ENCODE assay signal across 1 cellular context in the genomic region with DNA sequence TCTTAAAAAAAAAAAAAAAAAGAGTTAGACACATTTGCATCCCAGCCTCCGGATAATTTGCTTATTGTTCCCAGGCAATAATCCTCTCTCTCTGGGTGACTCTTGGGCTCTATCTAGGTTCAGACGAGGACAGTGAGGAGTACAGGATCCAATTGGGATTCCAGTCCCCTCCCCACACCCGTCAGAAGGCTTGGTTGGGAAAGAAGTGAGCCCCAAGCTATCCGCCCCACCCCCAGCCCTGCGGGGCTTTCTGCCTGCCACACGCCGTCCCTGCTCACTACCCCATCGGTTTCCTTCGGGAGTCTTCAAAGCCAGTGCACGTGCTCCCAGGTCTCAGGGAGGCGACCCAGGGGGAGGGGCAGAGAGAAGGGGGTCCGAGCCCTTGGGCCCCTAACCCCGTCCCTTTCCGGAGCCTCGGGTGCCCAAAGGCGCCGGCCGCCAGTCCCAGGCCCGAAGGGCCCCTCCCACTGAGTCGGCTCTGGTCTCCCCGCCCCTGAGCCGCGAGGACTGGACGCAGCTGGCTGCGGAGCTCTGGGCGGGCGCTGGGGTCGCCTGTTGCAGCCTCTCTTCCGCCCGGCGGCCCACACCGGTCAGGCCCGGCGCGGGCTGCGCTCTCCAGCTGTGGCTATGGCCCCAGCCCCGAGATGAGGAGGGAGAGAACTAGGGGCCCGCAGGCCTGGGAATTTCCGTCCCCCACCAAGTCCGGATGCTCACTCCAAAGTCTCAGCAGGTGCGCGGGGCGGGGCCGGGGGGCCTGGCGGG.
A peak's percentile ranks its signal among the peaks of the same experiment; 100 is the strongest.
TF ChIP-seq lines count a peak whose summit lies in the region.

No MANE protein-coding gene starts in this region.

TF ChIP-seq in HepG2, 621 proteins besides CTCF, POLR2A, EP300 and RAD21 (continued from another document and continues in another):
- TF ChIP-seq, protein P1, sequence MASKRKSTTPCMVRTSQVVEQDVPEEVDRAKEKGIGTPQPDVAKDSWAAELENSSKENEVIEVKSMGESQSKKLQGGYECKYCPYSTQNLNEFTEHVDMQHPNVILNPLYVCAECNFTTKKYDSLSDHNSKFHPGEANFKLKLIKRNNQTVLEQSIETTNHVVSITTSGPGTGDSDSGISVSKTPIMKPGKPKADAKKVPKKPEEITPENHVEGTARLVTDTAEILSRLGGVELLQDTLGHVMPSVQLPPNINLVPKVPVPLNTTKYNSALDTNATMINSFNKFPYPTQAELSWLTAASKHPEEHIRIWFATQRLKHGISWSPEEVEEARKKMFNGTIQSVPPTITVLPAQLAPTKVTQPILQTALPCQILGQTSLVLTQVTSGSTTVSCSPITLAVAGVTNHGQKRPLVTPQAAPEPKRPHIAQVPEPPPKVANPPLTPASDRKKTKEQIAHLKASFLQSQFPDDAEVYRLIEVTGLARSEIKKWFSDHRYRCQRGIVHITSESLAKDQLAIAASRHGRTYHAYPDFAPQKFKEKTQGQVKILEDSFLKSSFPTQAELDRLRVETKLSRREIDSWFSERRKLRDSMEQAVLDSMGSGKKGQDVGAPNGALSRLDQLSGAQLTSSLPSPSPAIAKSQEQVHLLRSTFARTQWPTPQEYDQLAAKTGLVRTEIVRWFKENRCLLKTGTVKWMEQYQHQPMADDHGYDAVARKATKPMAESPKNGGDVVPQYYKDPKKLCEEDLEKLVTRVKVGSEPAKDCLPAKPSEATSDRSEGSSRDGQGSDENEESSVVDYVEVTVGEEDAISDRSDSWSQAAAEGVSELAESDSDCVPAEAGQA (IDR thresholded peaks at IDR 0.05; ENCODE audit: low read depth): no peak; the same call in 1 of the 2 replicates
- TF ChIP-seq, protein P1 (CRISPR knock-in tag; IDR thresholded peaks at IDR 0.05; ENCODE audit: borderline replicate concordance): no peak; the same call in 1 of the 2 replicates
- TF ChIP-seq E2F5 (CRISPR knock-in tag; conservative IDR thresholded peaks at IDR 0.05) (0 out of 2 replicates have a peak, but pooled peaks have one; percentile 4), ZNF562 (CRISPR knock-in tag; IDR thresholded peaks at IDR 0.05; ENCODE audit: borderline replicate concordance) (no peak), PRDM4 (CRISPR knock-in tag; IDR thresholded peaks at IDR 0.05; ENCODE audit: borderline replicate concordance) (no peak; the same call in 1 of the 2 replicates), FOSL1 (CRISPR knock-in tag; IDR thresholded peaks at IDR 0.05; ENCODE audit: borderline replicate concordance) (no peak), ZNF816 (CRISPR knock-in tag; IDR thresholded peaks at IDR 0.05; ENCODE audit: borderline replicate concordance) (peak; percentile 27; the same call in 1 of the 2 replicates), HNF4G (IDR thresholded peaks at IDR 0.05; ENCODE audit: borderline replicate concordance, low read depth, low read length) (no peak), HNF4G (CRISPR knock-in tag; IDR thresholded peaks at IDR 0.05; ENCODE audit: borderline replicate concordance, low read depth) (no peak), ZNF44 (CRISPR knock-in tag; IDR thresholded peaks at IDR 0.05) (peak; percentile 76; the same call in 1 of the 2 replicates), ZNF660 (CRISPR knock-in tag; IDR thresholded peaks at IDR 0.05; ENCODE audit: borderline replicate concordance, low read depth) (no peak), GLI4 (CRISPR knock-in tag; IDR thresholded peaks at IDR 0.05; ENCODE audit: borderline replicate concordance) (peak; percentile 91), RBAK (CRISPR knock-in tag; IDR thresholded peaks at IDR 0.05) (no peak), ZNF354B (CRISPR knock-in tag; IDR thresholded peaks at IDR 0.05) (no peak), ZNF430 (CRISPR knock-in tag; IDR thresholded peaks at IDR 0.05) (peak; percentile 75), ZNF598 (CRISPR knock-in tag; IDR thresholded peaks at IDR 0.05; ENCODE audit: borderline replicate concordance) (peak; percentile 54; the same call in 1 of the 2 replicates), ZNF235 (CRISPR knock-in tag; IDR thresholded peaks at IDR 0.05; ENCODE audit: borderline replicate concordance) (no peak), NKX3-1 (CRISPR knock-in tag; IDR thresholded peaks at IDR 0.05) (peak; percentile 75), ZNF446 (CRISPR knock-in tag; IDR thresholded peaks at IDR 0.05) (no peak), CHCHD3 (CRISPR knock-in tag; IDR thresholded peaks at IDR 0.05) (peak; percentile 75; the same call in 1 of the 2 replicates), ZFP37 (CRISPR knock-in tag; IDR thresholded peaks at IDR 0.05; ENCODE audit: borderline replicate concordance) (no peak), ZNF512B (CRISPR knock-in tag; IDR thresholded peaks at IDR 0.05; ENCODE audit: borderline replicate concordance) (no peak), NFE2 (CRISPR knock-in tag; IDR thresholded peaks at IDR 0.05) (no peak), MXD4 (CRISPR knock-in tag; IDR thresholded peaks at IDR 0.05) (peak; percentile 72; the same call in 1 of the 2 replicates), ZNF407 (CRISPR knock-in tag; IDR thresholded peaks at IDR 0.05; ENCODE audit: not compliant biosample characterization) (peak; percentile 89), DNMT1 (CRISPR knock-in tag; IDR thresholded peaks at IDR 0.05) (no peak), ZNF432 (CRISPR knock-in tag; IDR thresholded peaks at IDR 0.05; ENCODE audit: borderline replicate concordance) (no peak), ZNF674 (CRISPR knock-in tag; IDR thresholded peaks at IDR 0.05; ENCODE audit: low read depth) (no peak), KDM5B (CRISPR knock-in tag; IDR thresholded peaks at IDR 0.05; ENCODE audit: borderline replicate concordance) (no peak; the same call in 1 of the 2 replicates), TGIF2 (CRISPR knock-in tag; IDR thresholded peaks at IDR 0.05) (no peak), ZNF274 (CRISPR knock-in tag; IDR thresholded peaks at IDR 0.05) (peak; percentile 87), ZNF75D (CRISPR knock-in tag; IDR thresholded peaks at IDR 0.05; ENCODE audit: borderline replicate concordance) (no peak), ZNF768 (CRISPR knock-in tag; IDR thresholded peaks at IDR 0.05) (peak; percentile 71; the same call in 1 of the 2 replicates), ZNF724P (CRISPR knock-in tag; IDR thresholded peaks at IDR 0.05; ENCODE audit: borderline replicate concordance) (peak; percentile 87; the same call in 1 of the 2 replicates), MAFF (IDR thresholded peaks at IDR 0.05; ENCODE audit: low read depth, low read length) (no peak)
- TF ChIP-seq, protein P2, sequence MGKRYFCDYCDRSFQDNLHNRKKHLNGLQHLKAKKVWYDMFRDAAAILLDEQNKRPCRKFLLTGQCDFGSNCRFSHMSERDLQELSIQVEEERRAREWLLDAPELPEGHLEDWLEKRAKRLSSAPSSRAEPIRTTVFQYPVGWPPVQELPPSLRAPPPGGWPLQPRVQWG (CRISPR knock-in tag; IDR thresholded peaks at IDR 0.05; ENCODE audit: borderline replicate concordance, low read depth): no peak
